In genomic region chr2:219285894-219286425, GRCh38 we compare ENCODE assay signal across 8 cellular contexts. TPM values are rescaled to one million over a fixed set of nuclear protein-coding genes. Genes with fewer than 3 reads are reported as not detected.
DNase-seq lines count a peak whose midpoint lies in the region; ATAC-seq and TF ChIP-seq lines count a peak whose summit lies in the region.

No MANE protein-coding gene starts in this region.

- H3K4me1 Mint-ChIP-seq in WTC11 (peaks cover 11% of the 10 kb centered on the region), glutamatergic neuron (ENCODE audit: low read depth, unreplicated experiment) (peaks cover 19% of the 10 kb centered on the region), mesothelial cell of epicardium (peaks cover 6% of the 10 kb centered on the region)
- H3K4me1 Mint-ChIP-seq in effector memory CD8-positive, alpha-beta T cell (ENCODE audit: low read depth in 2 of 2): peaks cover 2 to 10% of the 10 kb centered on the region in 2 donors

- H3K27me3 Mint-ChIP-seq in WTC11 (ENCODE audit: low read depth) (no peaks in the 10 kb centered on the region; the same call in 1 of the 2 replicates), glutamatergic neuron (ENCODE audit: unreplicated experiment) (no peaks in the 10 kb centered on the region), mesothelial cell of epicardium (ENCODE audit: low read depth) (peaks cover under 1% of the 10 kb centered on the region)
- no peaks in the 10 kb centered on the region for H3K27me3 Mint-ChIP-seq in effector memory CD8-positive, alpha-beta T cell

- POLR2A ChIA-PET in WTC11 (lab: Charles Lee): interaction anchor here (1.2 to 2.1 kb wide), 2 partner anchors 9 to 41 kb away, joined by 3 to 5 read pairs; partner anchors contain the start of genes GLB1L and STK16

- in situ Hi-C loops in G401 (cut with HindIII; ENCODE audit: low sequenced_read_pairs): no loop called here

- H3K4me3 Mint-ChIP-seq in WTC11 (peak overlapping the region; percentile 32), glutamatergic neuron (ENCODE audit: unreplicated experiment) (peak overlapping the region; percentile 18), mesothelial cell of epicardium (no peak overlapping the region)
- no peak overlapping the region for H3K4me3 Mint-ChIP-seq in effector memory CD8-positive, alpha-beta T cell

- CTCF ChIA-PET in WTC11 (lab: Charles Lee): interaction anchor here (0.6 to 3.4 kb wide), 13 partner anchors 8 to 290 kb away, joined by 3 to 62 read pairs (median 5); partner anchors contain the start of genes SPEG and TUBA4B

- intact Hi-C loops in sciatic nerve (cut with DNase I): no loop called here

- TF ChIP-seq CTCF in WTC11 (IDR thresholded peaks at IDR 0.05): no peak
- no peak for TF ChIP-seq CTCF in glutamatergic neuron (IDR thresholded peaks at IDR 0.05; ENCODE audit: partially characterized antibody, unreplicated experiment)
- TF ChIP-seq CTCF in mesothelial cell of epicardium (IDR thresholded peaks at IDR 0.05; ENCODE audit: unreplicated experiment): no peak

- peak; percentile 97 for ATAC-seq in WTC11
- ATAC-seq in sciatic nerve: peak; percentile 71
- ATAC-seq in HG02852 (IDR thresholded peaks at IDR 0.05; ENCODE audit: unreplicated experiment): no peak
- no peak for ATAC-seq in effector memory CD8-positive, alpha-beta T cell (replicated peaks)
- no peak for ATAC-seq in HG03520 (IDR thresholded peaks at IDR 0.05; ENCODE audit: unreplicated experiment)

- H3K27ac Mint-ChIP-seq in WTC11 (peak overlapping the region; percentile 26; the same call in 1 of the 2 replicates), glutamatergic neuron (ENCODE audit: unreplicated experiment) (no peak overlapping the region), mesothelial cell of epicardium (no peak overlapping the region)
- peak overlapping the region in 1 of 2 donors; percentile 80 for H3K27ac Mint-ChIP-seq in effector memory CD8-positive, alpha-beta T cell

- H3K9me3 Mint-ChIP-seq in WTC11: no peaks in the 10 kb centered on the region
- peaks cover 2% of the 10 kb centered on the region for H3K9me3 Mint-ChIP-seq in glutamatergic neuron (ENCODE audit: unreplicated experiment)
- H3K9me3 Mint-ChIP-seq in mesothelial cell of epicardium: no peaks in the 10 kb centered on the region
- H3K9me3 Mint-ChIP-seq in effector memory CD8-positive, alpha-beta T cell: no peaks in the 10 kb centered on the region

- DNase-seq in G401 (ENCODE audit: low spot score): peak; percentile 87
- peak; percentile 78 for DNase-seq in WTC11 (ENCODE audit: low spot score)
- DNase-seq in glutamatergic neuron: peak; percentile 73
- no peak for DNase-seq in sciatic nerve (ENCODE audit: low spot score)
- DNase-seq in mesothelial cell of epicardium (ENCODE audit: low spot score in 2 of 2, unreplicated experiment in 2 of 2): no peak
- DNase-seq in effector memory CD8-positive, alpha-beta T cell: no peak

- H3K36me3 Mint-ChIP-seq in WTC11 (peaks cover 8% of the 10 kb centered on the region; the same call in 1 of the 2 replicates), glutamatergic neuron (ENCODE audit: unreplicated experiment) (no peaks in the 10 kb centered on the region), mesothelial cell of epicardium (peaks cover 10% of the 10 kb centered on the region)
- peaks cover 51% of the 10 kb centered on the region for H3K36me3 Mint-ChIP-seq in effector memory CD8-positive, alpha-beta T cell (ENCODE audit: insufficient read depth)

TF ChIP-seq in WTC11, 78 proteins besides CTCF, POLR2A, EP300 and RAD21:
- no peak for TF ChIP-seq SOX15 (CRISPR knock-in tag; IDR thresholded peaks at IDR 0.05)
- no peak for TF ChIP-seq ZSCAN18 (CRISPR knock-in tag; IDR thresholded peaks at IDR 0.05)
- TF ChIP-seq ZNF138 (CRISPR knock-in tag; conservative IDR thresholded peaks at IDR 0.05): no peak
TF ChIP-seq in WTC11: peak in this region for 0.

RNA-seq across cellular contexts. Expression of gene DNAJB2, which starts 6.8 kb away (rescaled TPM):
- total RNA-seq in G401 (2014; rRNA removed; shearing (Covaris generic)): 119 and 123 TPM in 2 replicates
- total RNA-seq in WTC11 (2021) (36.1 to 42.8 TPM (median 40.3 TPM) in 3 replicates), glutamatergic neuron (ENCODE audit: unreplicated experiment) (124 TPM), sciatic nerve (120 TPM), mesothelial cell of epicardium (39.7 to 47.8 TPM (median 43.4 TPM) in 3 replicates)

RNA-seq across cellular contexts. Expression of gene PTPRN, which starts 23.2 kb away (rescaled TPM):
- 0.18 and 0.71 TPM in 2 replicates for total RNA-seq in G401 (2014; rRNA removed; shearing (Covaris generic))
- total RNA-seq in WTC11 (2021) (3.8 to 5.7 TPM (median 5.2 TPM) in 3 replicates), glutamatergic neuron (ENCODE audit: unreplicated experiment) (104 TPM), sciatic nerve (0.58 TPM), mesothelial cell of epicardium (0.33 to 0.50 TPM (median 0.38 TPM) in 3 replicates)

RNA-seq across cellular contexts. Expression of gene TUBA4A, which starts 32.2 kb away (rescaled TPM):
- 0.68 and 5.0 TPM in 2 replicates for total RNA-seq in G401 (2014; rRNA removed; shearing (Covaris generic))
- total RNA-seq in WTC11 (2021) (40.8 to 58.7 TPM (median 52.3 TPM) in 3 replicates), glutamatergic neuron (ENCODE audit: unreplicated experiment) (27.5 TPM), sciatic nerve (12.5 TPM), mesothelial cell of epicardium (0.47 to 1.1 TPM (median 0.63 TPM) in 3 replicates)

RNA-seq across cellular contexts. Expression of gene TUBA4B, which starts 32.9 kb away (rescaled TPM):
- total RNA-seq in G401 (2014; rRNA removed; shearing (Covaris generic)): not detected in 2 replicates
- total RNA-seq in WTC11 (2021) (0.20 TPM in 1 of 3 replicates, not detected in the others), glutamatergic neuron (ENCODE audit: unreplicated experiment) (not detected), sciatic nerve (not detected), mesothelial cell of epicardium (not detected in 3 replicates)

RNA-seq across cellular contexts. Expression of gene STK16, which starts 40.7 kb away (rescaled TPM):
- total RNA-seq in G401 (2014; rRNA removed; shearing (Covaris generic)): 26.4 and 38.1 TPM in 2 replicates
- total RNA-seq in WTC11 (2021) (27.4 to 28.8 TPM (median 27.5 TPM) in 3 replicates), glutamatergic neuron (ENCODE audit: unreplicated experiment) (32.2 TPM), sciatic nerve (16.5 TPM), mesothelial cell of epicardium (28.0 to 31.2 TPM (median 29.0 TPM) in 3 replicates)

Comparison
In these comparisons a context has a peak if more than half of its experiments do, and no peak if none do; other contexts are left out.
1. DNase-seq: peak in G401 (single experiment), WTC11 (single experiment) and glutamatergic neuron (single experiment); none in sciatic nerve (single experiment), mesothelial cell of epicardium (0 of 2) and effector memory CD8-positive, alpha-beta T cell (0 of 3).
2. ATAC-seq: peak in WTC11 (single experiment) and sciatic nerve (single experiment); none in HG02852 (single experiment), effector memory CD8-positive, alpha-beta T cell (single experiment) and HG03520 (single experiment).
3. H3K4me3 Mint-ChIP-seq: peak in WTC11 (single experiment) and glutamatergic neuron (single experiment); none in mesothelial cell of epicardium (single experiment) and effector memory CD8-positive, alpha-beta T cell (0 of 2).
4. RNA of gene PTPRN, which starts 23.2 kb away (total RNA-seq): 104 TPM in glutamatergic neuron (single experiment); 3.8 to 5.7 TPM in WTC11, 0.18 to 0.71 TPM in G401, 0.58 TPM in sciatic nerve (single experiment) and 0.33 to 0.50 TPM in mesothelial cell of epicardium; every median in the first group is over 10 times any median in the second.